ENCODE assay signal across 8 cellular contexts in the genomic region with DNA sequence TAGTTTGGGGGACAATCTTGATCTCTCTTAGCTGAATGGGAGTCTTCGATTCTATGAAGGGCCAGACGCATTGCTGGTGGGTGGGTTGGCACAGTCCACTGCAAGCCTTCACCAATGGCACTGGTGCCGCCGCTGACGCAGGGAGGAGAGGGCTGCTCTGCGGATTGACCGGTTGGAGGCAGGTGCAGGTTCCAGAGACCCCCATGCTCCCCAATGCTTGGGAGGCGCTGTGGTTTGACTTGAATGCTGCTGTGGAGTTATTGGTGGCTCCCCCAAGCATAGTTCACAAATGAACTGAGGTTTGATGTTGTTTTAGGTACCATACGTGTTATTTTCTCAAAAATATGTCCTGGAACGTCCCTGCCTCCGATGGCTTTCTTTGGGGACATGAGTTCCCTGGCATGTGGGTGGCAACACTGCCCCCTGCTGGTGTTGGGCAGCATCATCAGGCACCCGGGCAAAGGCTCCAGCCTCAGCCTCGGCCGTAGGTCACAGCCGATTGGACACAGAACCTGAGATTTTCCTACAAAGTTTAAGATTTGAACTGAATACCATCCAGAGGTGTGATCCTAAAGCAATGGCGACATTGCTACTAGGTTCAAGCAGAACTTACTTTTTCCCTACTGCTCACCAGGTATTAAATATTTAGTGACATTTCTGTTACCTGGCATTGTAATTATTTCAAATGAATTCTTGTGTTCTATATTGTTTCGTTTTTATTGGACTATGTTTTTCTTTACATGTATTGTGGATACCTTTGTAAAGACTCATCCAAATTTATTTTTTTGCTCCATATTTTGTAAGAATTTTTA.
DNase-seq lines count a peak whose midpoint lies in the region; ATAC-seq, FAIRE-seq and TF ChIP-seq lines count a peak whose summit lies in the region.

No MANE protein-coding gene starts in this region.

- WGBS in gastroesophageal sphincter (ENCODE audit: low coverage in 1 of 2), 2 donors = 24 to 33% methylated on average over 2 to 12 of the region's 17 CpGs
- WGBS in thyroid gland, 2 donors = 23 to 27% methylated on average over 16 to 17 of the region's 17 CpGs

- FAIRE-seq in HTR-8/SVneo (lab: Jason Lieb, UNC) = no peak

- H3K4me3 ChIP-seq in gastroesophageal sphincter = no peak overlapping the region
- no peak overlapping the region for H3K4me3 ChIP-seq in thyroid gland (replicated peaks in 1 of 3)

- H3K27ac ChIP-seq in gastroesophageal sphincter (no peak overlapping the region), thyroid gland (no peak overlapping the region)

- peak; percentile 38 for DNase-seq in DMS153 (lab: John Stamatoyannopoulos, UW)
- DNase-seq in HTR-8/SVneo (ENCODE audit: insufficient read length, low spot score) = peak; percentile 77
- DNase-seq in SHP77 treated with DMSO at 0.1 percent for 48 hours (lab: John Stamatoyannopoulos, UW) = peak; percentile 86
- peak; percentile 30 for DNase-seq in activated gamma-delta T cell (lab: John Stamatoyannopoulos, UW)
- peak; percentile 92 for DNase-seq in osteocyte (ENCODE audit: extremely low spot score, unreplicated experiment)
- DNase-seq in thyroid gland = peak; percentile 77 to 86

- H3K9me3 ChIP-seq in gastroesophageal sphincter = no peaks in the 10 kb centered on the region
- H3K9me3 ChIP-seq in thyroid gland = no peaks in the 10 kb centered on the region

- TF ChIP-seq CTCF in gastroesophageal sphincter (IDR thresholded peaks at IDR 0.05) = peak; percentile 95 to 97 (median 96)
- TF ChIP-seq CTCF in osteocyte (IDR thresholded peaks at IDR 0.05) = peak; percentile 99
- TF ChIP-seq CTCF in thyroid gland (IDR thresholded peaks at IDR 0.05) = peak; percentile 90 to 97 (median 95)

- peaks cover 11% of the 10 kb centered on the region for H3K4me1 Mint-ChIP-seq in osteocyte (ENCODE audit: unreplicated experiment)

- H3K27me3 Mint-ChIP-seq in osteocyte (ENCODE audit: unreplicated experiment) = no peaks in the 10 kb centered on the region

- no peak overlapping the region for H3K4me3 Mint-ChIP-seq in osteocyte (ENCODE audit: unreplicated experiment)

- H3K36me3 ChIP-seq in gastroesophageal sphincter = no peaks in the 10 kb centered on the region
- H3K36me3 ChIP-seq in thyroid gland = no peaks in the 10 kb centered on the region

- no peak overlapping the region for H3K27ac Mint-ChIP-seq in osteocyte (ENCODE audit: unreplicated experiment)

- intact Hi-C loops in thyroid gland (cut with DNase I) = loop anchor here (5.0 to 10.0 kb wide), 3 partner anchors 125 to 355 kb away; no protein-coding TSS in a partner anchor

- H3K9me3 Mint-ChIP-seq in osteocyte (ENCODE audit: unreplicated experiment) = no peaks in the 10 kb centered on the region

- no peak for TF ChIP-seq POLR2A in gastroesophageal sphincter (IDR thresholded peaks at IDR 0.05)
- TF ChIP-seq POLR2A in thyroid gland (IDR thresholded peaks at IDR 0.05) = no peak

- H3K27me3 ChIP-seq in gastroesophageal sphincter = no peaks in the 10 kb centered on the region
- no peaks in the 10 kb centered on the region for H3K27me3 ChIP-seq in thyroid gland

- ATAC-seq in GM21367 (IDR thresholded peaks at IDR 0.05; ENCODE audit: unreplicated experiment) (peak; percentile 95), gastroesophageal sphincter (peak; percentile 84)

- H3K36me3 Mint-ChIP-seq in osteocyte (ENCODE audit: unreplicated experiment) = no peaks in the 10 kb centered on the region

- TF ChIP-seq EP300 in gastroesophageal sphincter (IDR thresholded peaks at IDR 0.05) = no peak

- H3K4me1 ChIP-seq in gastroesophageal sphincter (peaks cover 0 to 3% (median 3%) of the 10 kb centered on the region in 3 donors), thyroid gland (peaks cover 2 to 5% of the 10 kb centered on the region in 2 donors)

Comparison
In these comparisons a context has a peak if more than half of its experiments do, and no peak if none do; other contexts are left out.
1. DNase-seq: peak in every context shown above with its lines; median percentile 92 in osteocyte; 86 in SHP77 treated with DMSO at 0.1 percent for 48 hours; 82 in thyroid gland; 77 in HTR-8/SVneo; 38 in DMS153; 30 in activated gamma-delta T cell.